Comparison of ENCODE assay signal across 28 cellular contexts in the genomic region with DNA sequence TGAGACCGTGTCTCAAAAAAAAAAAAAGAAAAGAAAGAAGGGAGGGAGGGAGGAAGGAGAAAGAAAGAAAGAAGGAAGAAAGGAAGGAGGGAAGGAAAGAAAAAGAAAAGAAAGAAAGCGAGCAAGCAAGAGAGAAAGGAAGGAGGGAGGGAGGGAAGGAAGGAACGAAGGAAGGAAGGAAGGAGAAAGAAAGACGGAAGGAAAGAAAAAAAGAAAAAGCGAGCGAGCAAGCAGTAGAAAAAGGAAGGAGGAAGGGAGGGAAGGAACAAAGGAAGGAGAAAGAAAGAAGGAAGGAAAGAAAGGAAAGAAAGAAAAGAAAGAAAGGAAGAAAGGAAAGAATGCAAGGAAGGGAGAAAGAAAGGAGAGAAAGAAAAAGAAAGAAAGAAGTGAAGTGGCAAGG.
"Had no signal": no experiment of that assay in that cellular context is flagged by ENCODE, and none has a peak within 500 bp of the region (broad histone marks: within the 10 kb centered on the region; RNA-seq: fewer than 3 reads in every experiment).

No MANE protein-coding gene starts in this region.

- DNase-seq: colonic mucosa; cortex of kidney; dermis blood vessel endothelial cell; dorsolateral prefrontal cortex; effector CD4-positive, alpha-beta T cell; effector CD8-positive, alpha-beta T cell; effector memory CD4-positive, alpha-beta T cell; effector memory CD8-positive, alpha-beta T cell; endodermal cell; erythroblast; esophagus squamous epithelium; foreskin fibroblast; foreskin keratinocyte; foreskin melanocyte; gastrocnemius medialis; glutamatergic neuron; head of caudate nucleus; heart left ventricle; heart right ventricle had no signal

- H3K36me3 ChIP-seq: colonic mucosa, esophagus muscularis mucosa, esophagus squamous epithelium, gastrocnemius medialis, gastroesophageal sphincter, heart left ventricle, heart right ventricle had no signal

- H3K9me3 ChIP-seq: colonic mucosa, esophagus muscularis mucosa, gastrocnemius medialis, gastroesophageal sphincter had no signal

- H3K4me3 ChIP-seq: colonic mucosa, coronary artery, dorsolateral prefrontal cortex, esophagus muscularis mucosa, esophagus squamous epithelium, gastrocnemius medialis, gastroesophageal sphincter, heart left ventricle, heart right ventricle had no signal

- ATAC-seq: effector memory CD8-positive, alpha-beta T cell; esophagus mucosa; foreskin keratinocyte; gastrocnemius medialis; gastroesophageal sphincter; heart left ventricle; heart right ventricle had no signal

- H3K27me3 ChIP-seq: colonic mucosa, esophagus squamous epithelium, foreskin keratinocyte, gastrocnemius medialis, gastroesophageal sphincter had no signal

- FAIRE-seq: colon, endometrium, endothelial cell of umbilical vein, frontal cortex had no signal

- H3K4me1 ChIP-seq: colonic mucosa, esophagus muscularis mucosa, esophagus squamous epithelium, foreskin keratinocyte, gastrocnemius medialis, gastroesophageal sphincter, heart left ventricle, heart right ventricle had no signal

- H3K27ac ChIP-seq: colonic mucosa, coronary artery, dorsolateral prefrontal cortex, epithelial cell of prostate, esophagus muscularis mucosa, esophagus squamous epithelium, foreskin keratinocyte, gastrocnemius medialis, gastroesophageal sphincter, heart left ventricle, heart right ventricle had no signal
